In genomic region chr9:2697492-2697891, GRCh38 we compare ENCODE assay signal across 29 cellular contexts. TPM values are rescaled to one million over a fixed set of nuclear protein-coding genes. Genes with fewer than 3 reads are reported as not detected.
DNase-seq lines count a peak whose midpoint lies in the region; ATAC-seq and TF ChIP-seq lines count a peak whose summit lies in the region.
"Had no signal": no experiment of that assay in that cellular context is flagged by ENCODE, and none has a peak within 500 bp of the region (broad histone marks: within the 10 kb centered on the region; RNA-seq: fewer than 3 reads in every experiment).

No MANE protein-coding gene starts in this region.

- TF ChIP-seq POLR2A in thyroid gland (IDR thresholded peaks at IDR 0.05), result no peak

- H3K4me1 ChIP-seq in thyroid gland (no peaks in the 10 kb centered on the region), upper lobe of right lung (no peaks in the 10 kb centered on the region)
- H3K4me1 ChIP-seq: body of pancreas, right atrium auricular region, transverse colon had no signal

- ATAC-seq in GM18858 (IDR thresholded peaks at IDR 0.05; ENCODE audit: unreplicated experiment) (peak; percentile 95), GM21447 (IDR thresholded peaks at IDR 0.05; ENCODE audit: unreplicated experiment) (peak; percentile 95), HG02938 (IDR thresholded peaks at IDR 0.05; ENCODE audit: unreplicated experiment) (peak; percentile 71), HG03571 (IDR thresholded peaks at IDR 0.05; ENCODE audit: unreplicated experiment) (peak; percentile 91), upper lobe of right lung (no peak)
- ATAC-seq: body of pancreas; heart right ventricle; PC-3; stimulated activated effector memory CD8-positive, alpha-beta T cell treated with anti-CD3 and anti-CD28 coated beads, Interleukin-12 subunit alpha, Interleukin-12 subunit beta, amount 100 ng/mL, for 72 hours had no signal

- no peaks in the 10 kb centered on the region for H3K9me3 ChIP-seq in thyroid gland
- H3K9me3 ChIP-seq in upper lobe of right lung, result no peaks in the 10 kb centered on the region
- H3K9me3 ChIP-seq: body of pancreas, heart right ventricle, neutrophil, right atrium auricular region, transverse colon had no signal

- H3K27ac ChIP-seq in thyroid gland (no peak overlapping the region), upper lobe of right lung (no peak overlapping the region)
- H3K27ac ChIP-seq: body of pancreas, C4-2B, heart right ventricle, neutrophil, right atrium auricular region, transverse colon had no signal

- 75 to 79% methylated on average over 3 of the region's 3 CpGs for WGBS in thyroid gland, 2 donors

- H3K27me3 ChIP-seq in thyroid gland, result no peaks in the 10 kb centered on the region
- no peaks in the 10 kb centered on the region for H3K27me3 ChIP-seq in upper lobe of right lung
- H3K27me3 ChIP-seq: body of pancreas, heart right ventricle, neutrophil, right atrium auricular region, transverse colon had no signal

- DNase-seq in SKM-1 (lab: John Stamatoyannopoulos, UW; ENCODE audit: unreplicated experiment) (no peak), thyroid gland (no peak), GDM1 (lab: John Stamatoyannopoulos, UW) (no peak), upper lobe of right lung (no peak)
- DNase-seq: ACHN; activated CD4-positive, CD25-positive, alpha-beta regulatory T cell; activated naive CD8-positive, alpha-beta T cell treated with anti-CD3 and anti-CD28 coated beads, Interleukin-2, amount 10 ng/mL, durations not matched to agents 7 days and 5 days; body of pancreas; DMS153; H9; heart right ventricle; immature natural killer cell; NCI-H1417; NCI-H748 treated with DMSO at 0.1 percent for 48 hours; PC-3; transverse colon had no signal

- intact Hi-C loops in thyroid gland (cut with DNase I), result no loop called here
- intact Hi-C loops in upper lobe of right lung (cut with DNase I), result no loop called here

- TF ChIP-seq CTCF in thyroid gland (IDR thresholded peaks at IDR 0.05), result no peak
- no peak for TF ChIP-seq CTCF in upper lobe of right lung (IDR thresholded peaks at IDR 0.05)

- H3K36me3 ChIP-seq in thyroid gland (no peaks in the 10 kb centered on the region), upper lobe of right lung (no peaks in the 10 kb centered on the region)
- H3K36me3 ChIP-seq: heart right ventricle, neutrophil, right atrium auricular region, transverse colon had no signal

- H3K4me3 ChIP-seq in thyroid gland (replicated peaks in 1 of 3), result no peak overlapping the region
- H3K4me3 ChIP-seq in upper lobe of right lung, result no peak overlapping the region
- H3K4me3 ChIP-seq: body of pancreas, heart right ventricle, right atrium auricular region, transverse colon had no signal

RNA-seq across cellular contexts. Expression of gene KCNV2, which starts 19.8 kb away (rescaled TPM):
- total RNA-seq in thyroid gland, result not detected
- total RNA-seq in upper lobe of right lung, result not detected
- total RNA-seq: activated CD8-positive, alpha-beta memory T cell treated with anti-CD3 and anti-CD28 coated beads for 36 hours; activated naive CD8-positive, alpha-beta T cell treated with anti-CD3 and anti-CD28 coated beads, Interleukin-2, amount 10 ng/mL, durations not matched to agents 7 days and 5 days; activated T-helper 1 cell treated with anti-CD3 and anti-CD28 coated beads, Interleukin-12 subunit alpha, Interleukin-12 subunit beta, Interleukin-2, Interleukin-4 antibody, amounts not matched to agents 30 ng/mL and 10 ng/mL and 1 ng/mL, durations not matched to agents 14 hours and 24 hours and 36 hours; body of pancreas; H9; heart right ventricle; LHCN-M2; liver; PC-3; right atrium auricular region; T-helper 2 cell treated with Interferon-gamma antibody and Interleukin-4, amounts not matched to agents 100 ng/mL and 5 ng/mL, for 36 hours; transverse colon had no signal
